Comparison of ENCODE assay signal across 28 cellular contexts in genomic region chr2:118837067-118837466, GRCh38. TPM values are rescaled to one million over a fixed set of nuclear protein-coding genes. Genes with fewer than 3 reads are reported as not detected.
"Had no signal": no experiment of that assay in that cellular context is flagged by ENCODE, and none has a peak within 500 bp of the region (broad histone marks: within the 10 kb centered on the region; RNA-seq: fewer than 3 reads in every experiment).

No MANE protein-coding gene starts in this region.

- ATAC-seq: activated CD4-positive, alpha-beta T cell treated with anti-CD3 and anti-CD28 coated beads for 36 hours; activated naive CD4-positive, alpha-beta T cell treated with anti-CD3 and anti-CD28 coated beads, Interleukin-2, amount 50 U/mL, for 72 hours; activated T-helper 17 cell treated with anti-CD3 and anti-CD28 coated beads, Interleukin-2, amount 50 U/mL, for 72 hours; effector memory CD8-positive, alpha-beta T cell; esophagus mucosa; left colon; lower lobe of right lung; naive thymus-derived CD8-positive, alpha-beta T cell had no signal

- H3K4me3 ChIP-seq: lower lobe of right lung, thoracic aorta had no signal

- H3K9me3 Mint-ChIP-seq: activated B cell treated with CpG ODN at 0.5 μM for 24 hours; activated naive CD4-positive, alpha-beta T cell treated with anti-CD3 and anti-CD28 coated beads, Interleukin-2, amount 50 U/mL, for 72 hours; activated T-cell treated with anti-CD3 and anti-CD28 coated beads, Interleukin-2, amount 50 U/mL, for 24 hours; activated T-helper 17 cell treated with anti-CD3 and anti-CD28 coated beads, Interleukin-2, amount 50 U/mL, for 72 hours; effector memory CD8-positive, alpha-beta T cell had no signal

- H3K4me1 Mint-ChIP-seq: activated T-helper 17 cell treated with anti-CD3 and anti-CD28 coated beads, Interleukin-2, amount 50 U/mL, for 72 hours had no signal

- H3K36me3 Mint-ChIP-seq: brain had no signal

- H3K27ac ChIP-seq: lower lobe of right lung, thoracic aorta, upper lobe of left lung had no signal

- FAIRE-seq: endothelial cell of umbilical vein, islet of Langerhans had no signal

- H3K27ac Mint-ChIP-seq: activated B cell treated with CpG ODN at 0.5 μM for 24 hours; activated CD4-positive, alpha-beta T cell treated with anti-CD3 and anti-CD28 coated beads for 36 hours; activated naive CD4-positive, alpha-beta T cell treated with anti-CD3 and anti-CD28 coated beads, Interleukin-2, amount 50 U/mL, for 72 hours; activated T-cell treated with anti-CD3 and anti-CD28 coated beads, Interleukin-2, amount 50 U/mL, for 24 hours; activated T-helper 17 cell treated with anti-CD3 and anti-CD28 coated beads, Interleukin-2, amount 50 U/mL, for 72 hours; brain; effector memory CD8-positive, alpha-beta T cell had no signal

- H3K4me3 Mint-ChIP-seq: activated CD4-positive, alpha-beta T cell treated with anti-CD3 and anti-CD28 coated beads for 36 hours had no signal

- DNase-seq: activated B cell treated with CpG ODN at 0.5 μM for 24 hours; activated CD4-positive, alpha-beta T cell treated with anti-CD3 and anti-CD28 coated beads for 36 hours; activated CD4-positive, alpha-beta T cell treated with anti-CD3 and anti-CD28 coated beads, Interleukin-2, amount 50 U/mL, for 4 hours; activated CD8-positive, alpha-beta memory T cell treated with anti-CD3 and anti-CD28 coated beads for 24 hours; activated CD8-positive, alpha-beta memory T cell treated with anti-CD3 and anti-CD28 coated beads, Interleukin-2, amount 50 U/mL, for 4 hours; activated T-cell treated with anti-CD3 and anti-CD28 coated beads, Interleukin-2, amount 50 U/mL, for 24 hours; aorta; caudate nucleus; effector memory CD8-positive, alpha-beta T cell; foreskin melanocyte; hypothalamus; left colon; lower lobe of right lung; naive thymus-derived CD8-positive, alpha-beta T cell; retina; stimulated activated CD4-positive, alpha-beta T cell treated with anti-CD3 and anti-CD28 coated beads, Interleukin-4, amount 100 ng/mL, for 1 hour; stimulated activated naive CD4-positive, alpha-beta T cell; T1000; upper lobe of left lung had no signal

- H3K36me3 ChIP-seq: lower lobe of right lung, thoracic aorta, upper lobe of left lung had no signal

- H3K9me3 ChIP-seq: lower lobe of right lung, thoracic aorta, upper lobe of left lung had no signal

RNA-seq across cellular contexts. Expression of gene EN1, which starts 10.4 kb away (rescaled TPM):
- total RNA-seq: activated B cell treated with CpG ODN at 0.5 μM for 24 hours; activated CD4-positive, alpha-beta T cell treated with anti-CD3 and anti-CD28 coated beads for 36 hours; activated naive CD4-positive, alpha-beta T cell treated with anti-CD3 and anti-CD28 coated beads, Interleukin-2, amount 50 U/mL, for 72 hours; activated T-helper 17 cell treated with anti-CD3 and anti-CD28 coated beads, Interleukin-2, amount 50 U/mL, for 72 hours; aorta; dermis microvascular lymphatic vessel endothelial cell; endothelial cell of umbilical vein; left colon; naive thymus-derived CD8-positive, alpha-beta T cell; T-helper 1 cell treated with Interleukin-12 subunit alpha and Interleukin-12 subunit beta and Interleukin-4 antibody, amounts not matched to agents 30 ng/mL and 1 ng/mL, for 36 hours; thoracic aorta had no signal
- polyA plus RNA-seq: aorta; endothelial cell of umbilical vein; naive thymus-derived CD8-positive, alpha-beta T cell had no signal
